In genomic region chr20:32885952-32886351, GRCh38 we compare ENCODE assay signal across 16 cellular contexts. TPM values are rescaled to one million over a fixed set of nuclear protein-coding genes. Genes with fewer than 3 reads are reported as not detected.
DNase-seq lines count a peak whose midpoint lies in the region; ATAC-seq, FAIRE-seq and TF ChIP-seq lines count a peak whose summit lies in the region.
"Had no signal": no experiment of that assay in that cellular context is flagged by ENCODE, and none has a peak within 500 bp of the region (broad histone marks: within the 10 kb centered on the region; RNA-seq: fewer than 3 reads in every experiment).

No MANE protein-coding gene starts in this region.

- H3K27me3 ChIP-seq in bronchial epithelial cell (ENCODE audit: control insufficient read depth, insufficient read depth, low read length) (no peaks in the 10 kb centered on the region), osteoblast (ENCODE audit: insufficient read depth, low read length) (no peaks in the 10 kb centered on the region), tibial nerve (no peaks in the 10 kb centered on the region)

- TF ChIP-seq POLR2A in tibial nerve (IDR thresholded peaks at IDR 0.05), result no peak

- H3K36me3 ChIP-seq in bronchial epithelial cell (ENCODE audit: control insufficient read depth, insufficient read depth, low read length), result no peaks in the 10 kb centered on the region
- H3K36me3 ChIP-seq in osteoblast (ENCODE audit: insufficient read depth, low read length), result no peaks in the 10 kb centered on the region
- no peaks in the 10 kb centered on the region for H3K36me3 ChIP-seq in tibial nerve

- no peaks in the 10 kb centered on the region for H4K20me1 ChIP-seq in osteoblast (ENCODE audit: insufficient read depth, low read length)

- peak; percentile 28 for FAIRE-seq in bronchial epithelial cell (lab: Jason Lieb, UNC)
- FAIRE-seq: A549 had no signal

- intact Hi-C loops in left colon (cut with DNase I, micrococcal nuclease), result no loop called here

- H3K36me3 Mint-ChIP-seq in T-helper 2 cell treated with Interferon-gamma antibody and Interleukin-4, amounts not matched to agents 5 μg/mL and 100 μg/mL, for 36 hours (ENCODE audit: low read depth), result no peaks in the 10 kb centered on the region

- H2AFZ ChIP-seq in osteoblast (ENCODE audit: low read length), result no peak overlapping the region

- DNase-seq in T-helper 2 cell treated with Interferon-gamma antibody and Interleukin-4, amounts not matched to agents 5 μg/mL and 100 μg/mL, for 36 hours (ENCODE audit: low spot score), result no peak
- DNase-seq in T-helper 2 cell, result no peak
- no peak for DNase-seq in bronchial epithelial cell (ENCODE audit: low read depth)
- DNase-seq in osteoblast (ENCODE audit: insufficient read length, low spot score, missing footprints), result peak; percentile 38
- no peak for DNase-seq in tibial nerve (ENCODE audit: low spot score in 2 of 2)
- DNase-seq in left colon, result no peak
- DNase-seq: AML-193; Calu3; CD8-positive, alpha-beta T cell; DMS79 treated with DMSO at 0.1 percent for 48 hours; GF-D8; GOT3 had no signal

- H3K27ac ChIP-seq in osteoblast (ENCODE audit: low read depth, low read length) (no peak overlapping the region), tibial nerve (no peak overlapping the region)
- H3K27ac ChIP-seq: 22Rv1, A549 had no signal

- H3K4me3 Mint-ChIP-seq in T-helper 2 cell treated with Interferon-gamma antibody and Interleukin-4, amounts not matched to agents 5 μg/mL and 100 μg/mL, for 36 hours, result no peak overlapping the region
- H3K4me3 Mint-ChIP-seq: CD8-positive, alpha-beta T cell; H9 had no signal

- no peaks in the 10 kb centered on the region for H3K79me2 ChIP-seq in osteoblast (ENCODE audit: insufficient read depth, low read length)

- no peak for TF ChIP-seq EP300 in tibial nerve (IDR thresholded peaks at IDR 0.05)

- H3K9me3 ChIP-seq in osteoblast (ENCODE audit: low read depth, low read length) (no peaks in the 10 kb centered on the region), tibial nerve (no peaks in the 10 kb centered on the region)
- H3K9me3 ChIP-seq: A549 had no signal

- no peaks in the 10 kb centered on the region for H3K27me3 Mint-ChIP-seq in T-helper 2 cell treated with Interferon-gamma antibody and Interleukin-4, amounts not matched to agents 5 μg/mL and 100 μg/mL, for 36 hours (ENCODE audit: low read depth)

- no peak for TF ChIP-seq CTCF in bronchial epithelial cell (IDR thresholded peaks at IDR 0.05; ENCODE audit: insufficient read depth, low read length, severe bottlenecking)
- TF ChIP-seq CTCF in osteoblast (IDR thresholded peaks at IDR 0.05; ENCODE audit: extremely low read depth, low read depth, low read length), result no peak
- no peak for TF ChIP-seq CTCF in tibial nerve (IDR thresholded peaks at IDR 0.05)

- H3K27ac Mint-ChIP-seq in T-helper 2 cell treated with Interferon-gamma antibody and Interleukin-4, amounts not matched to agents 5 μg/mL and 100 μg/mL, for 36 hours, result peak overlapping the region; percentile 34
- H3K27ac Mint-ChIP-seq: CD8-positive, alpha-beta T cell had no signal

- WGBS in tibial nerve, 2 donors, result 92 to 94% methylated on average over 4 of the region's 4 CpGs

- no peaks in the 10 kb centered on the region for H3K9me3 Mint-ChIP-seq in T-helper 2 cell treated with Interferon-gamma antibody and Interleukin-4, amounts not matched to agents 5 μg/mL and 100 μg/mL, for 36 hours
- H3K9me3 Mint-ChIP-seq: CD8-positive, alpha-beta T cell; H9 had no signal

- H3K4me3 ChIP-seq in bronchial epithelial cell (ENCODE audit: low read depth, low read length), result no peak overlapping the region
- no peak overlapping the region for H3K4me3 ChIP-seq in osteoblast (ENCODE audit: insufficient read depth, low read length)
- no peak overlapping the region for H3K4me3 ChIP-seq in tibial nerve
- H3K4me3 ChIP-seq: A549 had no signal

- H3K4me2 ChIP-seq in osteoblast (ENCODE audit: insufficient read depth, low read length), result no peak overlapping the region
- H3K4me2 ChIP-seq: A549 had no signal

- no peaks in the 10 kb centered on the region for H3K4me1 ChIP-seq in osteoblast (ENCODE audit: insufficient read depth, low read length)
- H3K4me1 ChIP-seq in tibial nerve, result no peaks in the 10 kb centered on the region
- H3K4me1 ChIP-seq: A549 had no signal

- no peaks in the 10 kb centered on the region for H3K4me1 Mint-ChIP-seq in T-helper 2 cell treated with Interferon-gamma antibody and Interleukin-4, amounts not matched to agents 5 μg/mL and 100 μg/mL, for 36 hours (ENCODE audit: low read depth)

- no peak for ATAC-seq in left colon
- ATAC-seq in HG03108 (IDR thresholded peaks at IDR 0.05; ENCODE audit: unreplicated experiment), result no peak
- ATAC-seq: A549; CD8-positive, alpha-beta T cell had no signal

RNA-seq across cellular contexts. Expression of gene EFCAB8, which starts 27.2 kb away (rescaled TPM):
- total RNA-seq in bronchial epithelial cell (under 0.01 and 0.38 TPM in 2 replicates), osteoblast (1.4 TPM in 1 of 2 replicates, not detected in the other), tibial nerve (under 1 TPM in 2 of 4 donors, not detected in 2; 0.30 to 0.87 TPM), left colon (under 1 TPM in 1 of 2 donors, not detected in 1; 0.11 TPM)
